ENCODE assay signal across 8 cellular contexts in the genomic region with DNA sequence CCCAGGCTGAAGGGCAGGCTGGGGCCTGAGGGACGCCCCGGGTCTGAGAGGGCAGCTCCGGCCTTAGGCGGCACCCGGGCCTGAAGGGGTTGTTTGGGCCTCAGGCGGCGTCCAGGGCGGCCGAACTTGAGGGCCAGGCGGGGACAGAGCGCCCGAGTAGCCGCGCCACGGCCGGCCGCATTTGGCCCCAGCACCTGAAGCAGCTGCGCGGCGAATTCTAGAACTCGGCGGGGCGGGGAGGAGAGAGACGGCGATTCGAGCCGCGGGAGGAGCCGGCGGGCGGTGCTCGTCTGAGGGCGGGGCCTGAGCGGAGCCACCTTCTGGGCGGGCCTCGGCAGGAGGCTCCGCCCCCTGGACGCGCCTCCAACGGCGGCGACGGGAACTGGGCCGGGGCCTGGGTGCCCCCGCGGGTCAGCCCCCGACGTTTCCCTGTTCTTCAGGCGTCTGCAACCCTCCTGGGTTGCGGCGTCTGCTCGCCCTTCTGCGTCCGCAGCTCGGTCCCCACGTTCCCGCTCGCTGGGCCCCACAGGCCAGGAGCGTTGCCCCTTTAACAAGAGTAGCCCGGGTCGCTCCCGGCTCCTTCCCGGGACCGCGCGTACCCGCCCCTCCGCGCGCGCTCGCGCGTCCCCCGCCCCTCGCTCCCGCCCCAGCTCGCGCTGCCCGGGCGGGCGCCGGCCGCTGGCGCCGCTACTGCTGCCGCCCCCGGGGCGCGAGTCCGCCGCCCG.
A peak's percentile ranks its signal among the peaks of the same experiment; 100 is the strongest.
DNase-seq lines count a peak whose midpoint lies in the region; ATAC-seq and TF ChIP-seq lines count a peak whose summit lies in the region.

A gene with protein sequence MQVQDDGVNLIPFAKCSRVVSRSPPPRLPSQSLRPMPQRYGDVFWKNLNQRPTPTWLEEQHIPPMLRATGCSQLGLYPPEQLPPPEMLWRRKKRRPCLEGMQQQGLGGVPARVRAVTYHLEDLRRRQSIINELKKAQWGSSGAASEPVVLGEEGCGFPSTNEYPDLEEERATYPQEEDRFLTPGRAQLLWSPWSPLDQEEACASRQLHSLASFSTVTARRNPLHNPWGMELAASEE (minus strand): TSS at position 221 of the 725 bp plus-strand sequence. CDS start 3,085 bp downstream, outside the sequence.
A gene (plus strand): TSS at position 649 of the 725 bp plus-strand sequence. CDS start 2,297 bp downstream, outside the sequence.

- peaks cover 19% of the 10 kb centered on the region for H3K4me1 ChIP-seq in neuron (ENCODE audit: insufficient read depth, low read length)

- no peak for TF ChIP-seq CTCF in foreskin fibroblast (IDR thresholded peaks at IDR 0.05; ENCODE audit: low read depth, low read length)

- H2AFZ ChIP-seq in neuron (ENCODE audit: low read depth, low read length), result peak within 1 kb of the TSS; percentile 78

- peak; percentile 65 for TF ChIP-seq POLR2A in Raji (IDR thresholded peaks at IDR 0.05; ENCODE audit: insufficient read depth, low read depth, low read length)

- peak; percentile 79 for ATAC-seq in GM21825 (IDR thresholded peaks at IDR 0.05; ENCODE audit: unreplicated experiment)

- H3K9me3 ChIP-seq in KOPT-K1 (ENCODE audit: insufficient read depth, low read length, poor library complexity, severe bottlenecking) (no peaks in the 10 kb centered on the region), neuron (ENCODE audit: low read length) (no peaks in the 10 kb centered on the region)

- peak; percentile 90 for DNase-seq in EH (ENCODE audit: low read depth)
- DNase-seq in activated gamma-delta T cell treated with Interleukin-2 at 50 U/mL for 16 hours, result peak; percentile 88
- peak; percentile 86 to 95 for DNase-seq in foreskin fibroblast
- DNase-seq in stromal cell of bone marrow (ENCODE audit: low read depth), result peak; percentile 73

- H3K27me3 ChIP-seq in neuron (ENCODE audit: insufficient read depth, low read length), result no peaks in the 10 kb centered on the region

- peak within 1 kb of the TSS; percentile 92 for H3K4me3 ChIP-seq in foreskin fibroblast (ENCODE audit: low read depth in 1 of 2, low read length in 2 of 2)
- H3K4me3 ChIP-seq in neuron (ENCODE audit: low read length), result peak within 1 kb of the TSS; percentile 58

- H3K27ac ChIP-seq in KOPT-K1 (ENCODE audit: low read depth, low read length, poor library complexity, severe bottlenecking), result peak within 1 kb of the TSS; percentile 75

- H3K36me3 ChIP-seq in KOPT-K1 (ENCODE audit: insufficient read depth, low read length), result peaks cover 13% of the 10 kb centered on the region; the same call in 1 of the 2 replicates
- peaks cover 20% of the 10 kb centered on the region for H3K36me3 ChIP-seq in neuron (ENCODE audit: insufficient read depth, low read length)

Comparison
In these comparisons a context has a peak if more than half of its experiments do, and no peak if none do; other contexts are left out.
1. Peak in every context shown above with its lines: DNase-seq, ATAC-seq, H3K4me3 ChIP-seq and H3K27ac ChIP-seq.